Comparison of ENCODE assay signal across 12 cellular contexts in genomic region chr11:73520358-73521061, GRCh38.
DNase-seq lines count a peak whose midpoint lies in the region; ATAC-seq and TF ChIP-seq lines count a peak whose summit lies in the region.
"Had no signal": no experiment of that assay in that cellular context is flagged by ENCODE, and none has a peak within 500 bp of the region (broad histone marks: within the 10 kb centered on the region; RNA-seq: fewer than 3 reads in every experiment).

No MANE protein-coding gene starts in this region.

- no peak overlapping the region for H2AK5ac ChIP-seq in mesenchymal stem cell (ENCODE audit: low read length, severe bottlenecking)

- H3K79me1 ChIP-seq in mesenchymal stem cell (replicated peaks; ENCODE audit: low read length, poor library complexity, severe bottlenecking) = peaks cover 28% of the 10 kb centered on the region

- in situ Hi-C loops in astrocyte of the spinal cord (cut with HindIII; ENCODE audit: low sequenced_read_pairs) = no loop called here

- no peak overlapping the region for H3K4me3 ChIP-seq in astrocyte of the spinal cord (ENCODE audit: low read depth, low read length)
- no peak overlapping the region for H3K4me3 ChIP-seq in mesenchymal stem cell (ENCODE audit: insufficient read depth in 1 of 2, low read depth in 1 of 2, low read length in 2 of 2)
- H3K4me3 ChIP-seq in right atrium auricular region = no peak overlapping the region

- no peak overlapping the region for H3K18ac ChIP-seq in mesenchymal stem cell (ENCODE audit: low read depth in 1 of 2, low read length in 2 of 2)

- peaks cover 26% of the 10 kb centered on the region for H3K4me1 Mint-ChIP-seq in stimulated activated naive CD8-positive, alpha-beta T cell treated with anti-CD3 and anti-CD28 coated beads, Interleukin-15, Interleukin-2, amounts not matched to agents 100 ng/mL and 50 ng/mL, for 24 hours (ENCODE audit: low read depth)

- WGBS in mesenchymal stem cell = 92% methylated on average over 2 of the region's 2 CpGs

- TF ChIP-seq CTCF in astrocyte of the spinal cord (IDR thresholded peaks at IDR 0.05; ENCODE audit: low read depth, low read length) = no peak
- TF ChIP-seq CTCF in right atrium auricular region (IDR thresholded peaks at IDR 0.05) = no peak

- H3K36me3 ChIP-seq in mesenchymal stem cell (ENCODE audit: control insufficient read depth in 1 of 2, insufficient read depth in 2 of 2, low read depth in 1 of 2, low read length in 2 of 2) = no peaks in the 10 kb centered on the region
- no peaks in the 10 kb centered on the region for H3K36me3 ChIP-seq in right atrium auricular region

- H3K14ac ChIP-seq in mesenchymal stem cell (ENCODE audit: low read length in 2 of 2) = no peak overlapping the region

- peaks cover 12% of the 10 kb centered on the region for H3K36me3 Mint-ChIP-seq in stimulated activated naive CD8-positive, alpha-beta T cell treated with anti-CD3 and anti-CD28 coated beads, Interleukin-15, Interleukin-2, amounts not matched to agents 100 ng/mL and 50 ng/mL, for 24 hours (ENCODE audit: low read depth)

- no peak overlapping the region for H3K9ac ChIP-seq in mesenchymal stem cell (ENCODE audit: low read length)

- no peaks in the 10 kb centered on the region for H3K27me3 Mint-ChIP-seq in stimulated activated naive CD8-positive, alpha-beta T cell treated with anti-CD3 and anti-CD28 coated beads, Interleukin-15, Interleukin-2, amounts not matched to agents 100 ng/mL and 50 ng/mL, for 24 hours
- H3K27me3 Mint-ChIP-seq: B cell had no signal

- no peak overlapping the region for H4K91ac ChIP-seq in mesenchymal stem cell (ENCODE audit: low read length)

- H2BK120ac ChIP-seq in mesenchymal stem cell (ENCODE audit: low read depth, low read length) = no peak overlapping the region

- H2BK15ac ChIP-seq in mesenchymal stem cell (ENCODE audit: low read depth, poor library complexity, severe bottlenecking) = no peak overlapping the region

- H3K4me1 ChIP-seq in mesenchymal stem cell (ENCODE audit: control insufficient read depth, insufficient read depth, low read depth, low read length) (peaks cover 2% of the 10 kb centered on the region), right atrium auricular region (no peaks in the 10 kb centered on the region)

- H2AFZ ChIP-seq in mesenchymal stem cell (ENCODE audit: low read depth, low read length) = no peak overlapping the region

- no peak overlapping the region for H3K4me2 ChIP-seq in mesenchymal stem cell (ENCODE audit: low read length, poor library complexity, severe bottlenecking)

- no peaks in the 10 kb centered on the region for H3K9me3 Mint-ChIP-seq in stimulated activated naive CD8-positive, alpha-beta T cell treated with anti-CD3 and anti-CD28 coated beads, Interleukin-15, Interleukin-2, amounts not matched to agents 100 ng/mL and 50 ng/mL, for 24 hours

- no peak for ATAC-seq in stimulated activated naive CD8-positive, alpha-beta T cell treated with anti-CD3 and anti-CD28 coated beads, Interleukin-15, Interleukin-2, amounts not matched to agents 100 U/mL and 50 U/mL, for 24 hours

- no peak overlapping the region for H3K4ac ChIP-seq in mesenchymal stem cell (ENCODE audit: low read depth in 1 of 2, low read length in 2 of 2)

- no peak overlapping the region for H4K8ac ChIP-seq in mesenchymal stem cell (ENCODE audit: low read length)

- H3K23ac ChIP-seq in mesenchymal stem cell (ENCODE audit: low read length in 2 of 2) = no peak overlapping the region

- H3K4me3 Mint-ChIP-seq in stimulated activated naive CD8-positive, alpha-beta T cell treated with anti-CD3 and anti-CD28 coated beads, Interleukin-15, Interleukin-2, amounts not matched to agents 100 ng/mL and 50 ng/mL, for 24 hours = peak overlapping the region; percentile 26
- H3K4me3 Mint-ChIP-seq: B cell had no signal

- no peak for DNase-seq in stimulated activated naive CD8-positive, alpha-beta T cell treated with anti-CD3 and anti-CD28 coated beads, Interleukin-15, Interleukin-2, amounts not matched to agents 100 U/mL and 50 U/mL, for 24 hours
- peak; percentile 19 to 76 for DNase-seq in NCI-H2081 (lab: John Stamatoyannopoulos, UW)
- DNase-seq in astrocyte of the spinal cord (ENCODE audit: low read depth, low spot score) = peak; percentile 36
- no peak for DNase-seq in HuH-7 (ENCODE audit: low spot score)
- no peak for DNase-seq in NCI-H510A (lab: John Stamatoyannopoulos, UW)
- DNase-seq in mesenchymal stem cell = no peak
- no peak for DNase-seq in right atrium auricular region (ENCODE audit: low spot score)
- DNase-seq: activated effector memory CD4-positive, alpha-beta T cell treated with Interleukin-2 at 50 U/mL for 16 hours; MV-4-11; PC-3 had no signal

- H3K27ac Mint-ChIP-seq in stimulated activated naive CD8-positive, alpha-beta T cell treated with anti-CD3 and anti-CD28 coated beads, Interleukin-15, Interleukin-2, amounts not matched to agents 100 ng/mL and 50 ng/mL, for 24 hours = peak overlapping the region; percentile 72
- H3K27ac Mint-ChIP-seq: B cell had no signal

- no peak overlapping the region for H2BK12ac ChIP-seq in mesenchymal stem cell (ENCODE audit: low read length in 2 of 2)

- H3K27ac ChIP-seq in mesenchymal stem cell (ENCODE audit: low read length, poor library complexity, severe bottlenecking) (no peak overlapping the region), right atrium auricular region (no peak overlapping the region)

- H2BK5ac ChIP-seq in mesenchymal stem cell (ENCODE audit: low read depth, low read length, poor library complexity, severe bottlenecking) = no peak overlapping the region

- H3K27me3 ChIP-seq in mesenchymal stem cell (ENCODE audit: control insufficient read depth in 1 of 2, insufficient read depth in 1 of 2, low read length in 2 of 2) = no peaks in the 10 kb centered on the region
- no peaks in the 10 kb centered on the region for H3K27me3 ChIP-seq in right atrium auricular region

- no peaks in the 10 kb centered on the region for H3K9me3 ChIP-seq in mesenchymal stem cell (ENCODE audit: control insufficient read depth, low read length)
- no peaks in the 10 kb centered on the region for H3K9me3 ChIP-seq in right atrium auricular region

Comparison
In these comparisons a context has a peak if more than half of its experiments do, and no peak if none do; other contexts are left out.
1. DNase-seq: peak in NCI-H2081 (2 of 2) and astrocyte of the spinal cord (single experiment); none in stimulated activated naive CD8-positive, alpha-beta T cell treated with anti-CD3 and anti-CD28 coated beads, Interleukin-15, Interleukin-2, amounts not matched to agents 100 U/mL and 50 U/mL, for 24 hours (single experiment), HuH-7 (single experiment), NCI-H510A (single experiment), mesenchymal stem cell (single experiment) and right atrium auricular region (single experiment).